Comparison of ENCODE assay signal across 21 cellular contexts in genomic region chr7:148661471-148661870, GRCh38. TPM values are rescaled to one million over a fixed set of nuclear protein-coding genes. Genes with fewer than 3 reads are reported as not detected.
A peak's percentile ranks its signal among the peaks of the same experiment; 100 is the strongest.
DNase-seq lines count a peak whose midpoint lies in the region; ATAC-seq, FAIRE-seq and TF ChIP-seq lines count a peak whose summit lies in the region.
"Had no signal": no experiment of that assay in that cellular context is flagged by ENCODE, and none has a peak within 500 bp of the region (broad histone marks: within the 10 kb centered on the region; RNA-seq: fewer than 3 reads in every experiment).

No MANE protein-coding gene starts in this region.

- H3K27me3 ChIP-seq in MM.1S (replicated peaks; ENCODE audit: insufficient read depth, low read length) (no peaks in the 10 kb centered on the region), osteoblast (ENCODE audit: insufficient read depth, low read length) (peaks cover 5% of the 10 kb centered on the region)

- no peaks in the 10 kb centered on the region for H3K9me2 ChIP-seq in MM.1S (replicated peaks; ENCODE audit: insufficient read depth, low read length)

- H2AFZ ChIP-seq in MM.1S (ENCODE audit: low read length) (peak overlapping the region; percentile 40; the same call in 1 of the 2 replicates), osteoblast (ENCODE audit: low read length) (no peak overlapping the region)

- H3K4me3 ChIP-seq in MM.1S (ENCODE audit: low read length) (no peak overlapping the region), osteoblast (ENCODE audit: insufficient read depth, low read length) (no peak overlapping the region)
- H3K4me3 ChIP-seq: A549 had no signal

- no peak overlapping the region for H3K4me3 Mint-ChIP-seq in activated naive CD4-positive, alpha-beta T cell treated with anti-CD3 and anti-CD28 coated beads, Interleukin-2, amount 50 U/mL, for 24 hours
- H3K4me3 Mint-ChIP-seq: CD4-positive, alpha-beta memory T cell had no signal

- H3K79me2 ChIP-seq in MM.1S (ENCODE audit: low read length) (no peaks in the 10 kb centered on the region), osteoblast (ENCODE audit: insufficient read depth, low read length) (no peaks in the 10 kb centered on the region)

- TF ChIP-seq POLR2A in GM12891 (IDR thresholded peaks at IDR 0.05; ENCODE audit: low read depth, low read length): no peak

- H3F3A ChIP-seq in MM.1S (ENCODE audit: insufficient read depth, low read length): no peaks in the 10 kb centered on the region

- H3K9me3 Mint-ChIP-seq in activated naive CD4-positive, alpha-beta T cell treated with anti-CD3 and anti-CD28 coated beads, Interleukin-2, amount 50 U/mL, for 24 hours: no peaks in the 10 kb centered on the region
- H3K9me3 Mint-ChIP-seq: CD4-positive, alpha-beta memory T cell had no signal

- H3K9ac ChIP-seq in MM.1S (ENCODE audit: low read length): no peak overlapping the region

- no peaks in the 10 kb centered on the region for H3K9me3 ChIP-seq in MM.1S (replicated peaks; ENCODE audit: insufficient read depth, low read length)
- H3K9me3 ChIP-seq in osteoblast (ENCODE audit: low read depth, low read length): no peaks in the 10 kb centered on the region
- H3K9me3 ChIP-seq: A549 had no signal

- H3K4me2 ChIP-seq in MM.1S (ENCODE audit: low read depth, low read length) (peak overlapping the region; percentile 3), osteoblast (ENCODE audit: insufficient read depth, low read length) (no peak overlapping the region)
- H3K4me2 ChIP-seq: A549 had no signal

- peaks cover 1% of the 10 kb centered on the region for H3K4me1 Mint-ChIP-seq in activated naive CD4-positive, alpha-beta T cell treated with anti-CD3 and anti-CD28 coated beads, Interleukin-2, amount 50 U/mL, for 24 hours
- H3K4me1 Mint-ChIP-seq: CD4-positive, alpha-beta memory T cell had no signal

- H3K36me3 Mint-ChIP-seq in activated naive CD4-positive, alpha-beta T cell treated with anti-CD3 and anti-CD28 coated beads, Interleukin-2, amount 50 U/mL, for 24 hours: no peaks in the 10 kb centered on the region
- H3K36me3 Mint-ChIP-seq: CD4-positive, alpha-beta memory T cell had no signal

- peak; percentile 20 for DNase-seq in NK-92 treated with Interleukin-12 subunit alpha and Interleukin-12 subunit beta, amount 100 ng/mL, for 24 hours (lab: John Stamatoyannopoulos, UW)
- no peak for DNase-seq in NK-92 (lab: John Stamatoyannopoulos, UW; ENCODE audit: unreplicated experiment)
- no peak for DNase-seq in activated naive CD4-positive, alpha-beta T cell treated with Interleukin-2 at 50 U/mL for 16 hours
- peak; percentile 74 for DNase-seq in MM.1S
- peak; percentile 0 for DNase-seq in osteoblast (ENCODE audit: insufficient read length, low spot score, missing footprints)
- no peak for DNase-seq in GM12891 (ENCODE audit: insufficient read length, low spot score)
- DNase-seq: AML-193; CD4-positive, alpha-beta memory T cell; DMS153; DMS79; GDM1; HCEC 1CT; IMR-90 had no signal

- FAIRE-seq in GM12891 (lab: Jason Lieb, UNC): no peak
- FAIRE-seq: A549, H54, HTR-8/SVneo had no signal

- no peak for TF ChIP-seq CTCF in MM.1S (IDR thresholded peaks at IDR 0.05; ENCODE audit: low read length)
- no peak for TF ChIP-seq CTCF in osteoblast (IDR thresholded peaks at IDR 0.05; ENCODE audit: extremely low read depth, low read depth, low read length)

- H3K27me3 Mint-ChIP-seq in activated naive CD4-positive, alpha-beta T cell treated with anti-CD3 and anti-CD28 coated beads, Interleukin-2, amount 50 U/mL, for 24 hours: no peaks in the 10 kb centered on the region

- no peak for ATAC-seq in HG03571 (IDR thresholded peaks at IDR 0.05; ENCODE audit: unreplicated experiment)
- ATAC-seq: A549 had no signal

- H3K4me1 ChIP-seq in MM.1S (ENCODE audit: low read length): peaks cover 12% of the 10 kb centered on the region
- H3K4me1 ChIP-seq in osteoblast (ENCODE audit: insufficient read depth, low read length): peaks cover 26% of the 10 kb centered on the region
- H3K4me1 ChIP-seq: A549 had no signal

- no peaks in the 10 kb centered on the region for H4K20me1 ChIP-seq in MM.1S (ENCODE audit: insufficient read depth, low read length)
- H4K20me1 ChIP-seq in osteoblast (ENCODE audit: insufficient read depth, low read length): no peaks in the 10 kb centered on the region

- no peak overlapping the region for H3K27ac ChIP-seq in MM.1S (ENCODE audit: low read length)
- no peak overlapping the region for H3K27ac ChIP-seq in osteoblast (ENCODE audit: low read depth, low read length)
- H3K27ac ChIP-seq: 22Rv1, A549, C4-2B, HL-60 had no signal

- H3K27ac Mint-ChIP-seq in activated naive CD4-positive, alpha-beta T cell treated with anti-CD3 and anti-CD28 coated beads, Interleukin-2, amount 50 U/mL, for 24 hours: peak overlapping the region; percentile 1
- H3K27ac Mint-ChIP-seq: CD4-positive, alpha-beta memory T cell had no signal

- H3K36me3 ChIP-seq in MM.1S (replicated peaks; ENCODE audit: insufficient read depth, low read length) (no peaks in the 10 kb centered on the region), osteoblast (ENCODE audit: insufficient read depth, low read length) (no peaks in the 10 kb centered on the region)

TF ChIP-seq in GM12891, 5 proteins besides CTCF, POLR2A, EP300 and RAD21:
- TF ChIP-seq TAF1 (IDR thresholded peaks at IDR 0.05; ENCODE audit: low read depth, low read length) (no peak), SPI1 (IDR thresholded peaks at IDR 0.05; ENCODE audit: low read depth, low read length) (no peak), POU2F2 (IDR thresholded peaks at IDR 0.05; ENCODE audit: low read depth, low read length) (no peak), PAX5 (IDR thresholded peaks at IDR 0.05; ENCODE audit: insufficient read depth, low read length, severe bottlenecking) (no peak), POLR2AphosphoS5 (IDR thresholded peaks at IDR 0.05; ENCODE audit: low read depth, low read length) (no peak)

RNA-seq across cellular contexts. Expression of gene CUL1, which starts 37.2 kb away (rescaled TPM):
- 39.8 and 43.0 TPM in 2 replicates for total RNA-seq in osteoblast
- 30.8 TPM for polyA plus RNA-seq in GM12891 (2012; ENCODE audit: low read depth, missing spikeins)

Comparison
In these comparisons a context has a peak if more than half of its experiments do, and no peak if none do; other contexts are left out.
1. DNase-seq: peak in NK-92 treated with Interleukin-12 subunit alpha and Interleukin-12 subunit beta, amount 100 ng/mL, for 24 hours (single experiment), MM.1S (single experiment) and osteoblast (single experiment); none in NK-92 (single experiment), activated naive CD4-positive, alpha-beta T cell treated with Interleukin-2 at 50 U/mL for 16 hours (single experiment) and GM12891 (single experiment).